ENCODE assay signal across 27 cellular contexts in genomic region chr10:86512137-86512536, GRCh38. TPM values are rescaled to one million over a fixed set of nuclear protein-coding genes. Genes with fewer than 3 reads are reported as not detected.
A peak's percentile ranks its signal among the peaks of the same experiment; 100 is the strongest.
DNase-seq lines count a peak whose midpoint lies in the region; ATAC-seq and TF ChIP-seq lines count a peak whose summit lies in the region.
"Had no signal": no experiment of that assay in that cellular context is flagged by ENCODE, and none has a peak within 500 bp of the region (broad histone marks: within the 10 kb centered on the region; RNA-seq: fewer than 3 reads in every experiment).

No MANE protein-coding gene starts in this region.

- no peak overlapping the region for H3K4me3 ChIP-seq in HEK293 (ENCODE audit: low read depth, low read length)
- no peak overlapping the region for H3K4me3 ChIP-seq in SU-DHL-6 (ENCODE audit: insufficient read depth, low read length, poor library complexity, severe bottlenecking)
- no peak overlapping the region for H3K4me3 ChIP-seq in naive thymus-derived CD4-positive, alpha-beta T cell (ENCODE audit: low read length)
- H3K4me3 ChIP-seq in esophagus muscularis mucosa = no peak overlapping the region
- H3K4me3 ChIP-seq: A549, hepatocyte, left ventricle myocardium inferior, neural progenitor cell, skin epidermis had no signal

- no peak overlapping the region for H3K4me3 Mint-ChIP-seq in activated T-cell treated with anti-CD3 and anti-CD28 coated beads, Interleukin-2, amount 50 U/mL, for 24 hours
- H3K4me3 Mint-ChIP-seq in naive thymus-derived CD4-positive, alpha-beta T cell = peak overlapping the region in 8 of 10 donors; percentile 14 to 72 (median 46)
- H3K4me3 Mint-ChIP-seq: activated B cell treated with CpG ODN at 0.5 μM for 24 hours, B cell, neural progenitor cell had no signal

- no peak for DNase-seq in activated T-cell treated with anti-CD3 and anti-CD28 coated beads, Interleukin-2, amount 50 U/mL, for 24 hours
- no peak for DNase-seq in activated T-cell treated with anti-CD3 and anti-CD28 coated beads, Interleukin-2, amount 50 U/mL, for 48 hours
- no peak for DNase-seq in naive thymus-derived CD4-positive, alpha-beta T cell
- DNase-seq in putamen (ENCODE audit: low spot score) (no peak), D341Med (ENCODE audit: low spot score) (no peak), esophagus muscularis mucosa (ENCODE audit: extremely low spot score) (no peak)
- DNase-seq: activated B cell treated with CpG ODN at 0.5 μM for 24 hours; activated CD4-positive, alpha-beta T cell treated with anti-CD3 and anti-CD28 coated beads, Interleukin-2, amount 50 U/mL, for 48 hours; activated naive CD4-positive, alpha-beta T cell treated with anti-CD3 and anti-CD28 coated beads, Interleukin-2, amount 50 U/mL, for 16 hours; cerebellar nuclear complex; DMS 273 treated with DMSO at 0.1 percent for 48 hours; erythroblast; foreskin keratinocyte; left ventricle myocardium inferior; MM.1S; NCI-H146; NCI-H748 treated with DMSO at 0.1 percent for 48 hours; stimulated activated CD4-positive, alpha-beta T cell treated with anti-CD3 and anti-CD28 coated beads, Interleukin-1b, Interleukin-23, amount 100 ng/mL, for 48 hours; substantia nigra had no signal

- intact Hi-C loops in naive thymus-derived CD4-positive, alpha-beta T cell (cut with micrococcal nuclease) = loop anchor here in 1 of 2 donors (5.0 kb wide), 1 partner anchor 35 kb away; no protein-coding TSS in a partner anchor
- intact Hi-C loops in esophagus muscularis mucosa (cut with DNase I) = no loop called here

- no peaks in the 10 kb centered on the region for H3K9me2 ChIP-seq in SU-DHL-6 (replicated peaks; ENCODE audit: insufficient read depth, low read length)

- no peaks in the 10 kb centered on the region for H3K27me3 ChIP-seq in SU-DHL-6 (ENCODE audit: low read length)
- no peaks in the 10 kb centered on the region for H3K27me3 ChIP-seq in naive thymus-derived CD4-positive, alpha-beta T cell (ENCODE audit: control insufficient read depth in 2 of 2, insufficient read depth in 2 of 2, low read length in 2 of 2)
- H3K27me3 ChIP-seq in esophagus muscularis mucosa = no peaks in the 10 kb centered on the region
- H3K27me3 ChIP-seq: foreskin keratinocyte, hepatocyte, neural progenitor cell had no signal

- ATAC-seq in naive thymus-derived CD4-positive, alpha-beta T cell = no peak
- ATAC-seq: A549, foreskin keratinocyte, Panc1 had no signal

- H3K9me3 Mint-ChIP-seq in activated T-cell treated with anti-CD3 and anti-CD28 coated beads, Interleukin-2, amount 50 U/mL, for 24 hours = no peaks in the 10 kb centered on the region
- no peaks in the 10 kb centered on the region for H3K9me3 Mint-ChIP-seq in naive thymus-derived CD4-positive, alpha-beta T cell
- H3K9me3 Mint-ChIP-seq: activated B cell treated with CpG ODN at 0.5 μM for 24 hours, neural progenitor cell had no signal

- no peak for TF ChIP-seq EP300 in esophagus muscularis mucosa (IDR thresholded peaks at IDR 0.05)

- no peaks in the 10 kb centered on the region for H3K27me3 Mint-ChIP-seq in activated T-cell treated with anti-CD3 and anti-CD28 coated beads, Interleukin-2, amount 50 U/mL, for 24 hours
- H3K27me3 Mint-ChIP-seq in naive thymus-derived CD4-positive, alpha-beta T cell = no peaks in the 10 kb centered on the region
- H3K27me3 Mint-ChIP-seq: activated B cell treated with CpG ODN at 0.5 μM for 24 hours, B cell had no signal

- H3K4me1 ChIP-seq in HEK293 (ENCODE audit: control insufficient read depth, insufficient read depth, low read length) = peaks cover 3% of the 10 kb centered on the region; the same call in 1 of the 2 replicates
- peaks cover 18 to 29% of the 10 kb centered on the region in 2 donors for H3K4me1 ChIP-seq in naive thymus-derived CD4-positive, alpha-beta T cell (ENCODE audit: control insufficient read depth in 2 of 2, insufficient read depth in 2 of 2, low read length in 2 of 2)
- H3K4me1 ChIP-seq in esophagus muscularis mucosa = peaks cover 24 to 68% (median 61%) of the 10 kb centered on the region in 4 donors
- H3K4me1 ChIP-seq: neural progenitor cell had no signal

- H4K20me1 ChIP-seq in SU-DHL-6 (ENCODE audit: low read depth, low read length) = peaks cover 31% of the 10 kb centered on the region; the same call in 1 of the 2 replicates

- TF ChIP-seq CTCF in HEK293 (tag by site-specific recombination; IDR thresholded peaks at IDR 0.05) (no peak), SU-DHL-6 (IDR thresholded peaks at IDR 0.05; ENCODE audit: insufficient read depth, low read length, poor library complexity, severe bottlenecking) (no peak), esophagus muscularis mucosa (IDR thresholded peaks at IDR 0.05) (no peak)

- POLR2A ChIA-PET in HEK293 (lab: Yijun Ruan, JAX) = no interaction called here
- POLR2A ChIA-PET in naive thymus-derived CD4-positive, alpha-beta T cell (lab: Charles Lee) = no interaction called here

- CTCF ChIA-PET in HEK293 (lab: Yijun Ruan, JAX) = interaction anchor here (0.6 to 0.9 kb wide), 2 partner anchors 32 to 77 kb away, joined by 3 read pairs; no protein-coding TSS in a partner anchor
- CTCF ChIA-PET in naive thymus-derived CD4-positive, alpha-beta T cell (lab: Charles Lee) = no interaction called here

- 70% methylated on average over 2 of the region's 2 CpGs for WGBS in esophagus muscularis mucosa

- peak overlapping the region; percentile 55 for H3K4me2 ChIP-seq in SU-DHL-6 (ENCODE audit: low read depth, low read length, poor library complexity, severe bottlenecking)
- H3K4me2 ChIP-seq: A549, hepatocyte, neural progenitor cell had no signal

- H3K36me3 Mint-ChIP-seq in activated T-cell treated with anti-CD3 and anti-CD28 coated beads, Interleukin-2, amount 50 U/mL, for 24 hours (ENCODE audit: low read depth) = peaks cover 67% of the 10 kb centered on the region
- H3K36me3 Mint-ChIP-seq in naive thymus-derived CD4-positive, alpha-beta T cell = peaks cover 0 to 39% (median 21%) of the 10 kb centered on the region in 5 donors

- peaks cover 100% of the 10 kb centered on the region for H3K79me2 ChIP-seq in SU-DHL-6 (ENCODE audit: insufficient read depth, low read length)

- H3K27ac ChIP-seq in HEK293 (ENCODE audit: extremely low read depth, low read depth, low read length) (no peak overlapping the region), SU-DHL-6 (ENCODE audit: low read depth, low read length) (peak overlapping the region; percentile 59), esophagus muscularis mucosa (replicated peaks in 1 of 4) (no peak overlapping the region)
- no peak overlapping the region for H3K27ac ChIP-seq in naive thymus-derived CD4-positive, alpha-beta T cell (ENCODE audit: low read depth, low read length)
- H3K27ac ChIP-seq: A549, foreskin keratinocyte, hepatocyte, left ventricle myocardium inferior, neural progenitor cell had no signal

- H3K4me1 Mint-ChIP-seq in activated T-cell treated with anti-CD3 and anti-CD28 coated beads, Interleukin-2, amount 50 U/mL, for 24 hours (ENCODE audit: low read depth) = peaks cover 52% of the 10 kb centered on the region
- peaks cover 41 to 65% (median 50%) of the 10 kb centered on the region in 7 donors for H3K4me1 Mint-ChIP-seq in naive thymus-derived CD4-positive, alpha-beta T cell
- H3K4me1 Mint-ChIP-seq: neural progenitor cell had no signal

- H3K36me3 ChIP-seq in HEK293 (ENCODE audit: control insufficient read depth in 2 of 2, insufficient read depth in 1 of 2, low read length in 2 of 2) (peaks cover 53 to 64% of the 10 kb centered on the region in 2 experiments), SU-DHL-6 (ENCODE audit: low read length) (peaks cover 40% of the 10 kb centered on the region; the same call in 1 of the 2 replicates), esophagus muscularis mucosa (peaks cover 0 to 48% (median 26%) of the 10 kb centered on the region in 4 donors)
- H3K36me3 ChIP-seq in naive thymus-derived CD4-positive, alpha-beta T cell (ENCODE audit: control insufficient read depth in 2 of 3, insufficient read depth in 3 of 3, low read length in 3 of 3) = peaks cover 0 to 19% (median 4%) of the 10 kb centered on the region in 3 experiments

- H3K9me3 ChIP-seq in HEK293 (ENCODE audit: control insufficient read depth, insufficient read depth, low read depth, low read length) (no peaks in the 10 kb centered on the region), SU-DHL-6 (ENCODE audit: insufficient read depth, low read length) (no peaks in the 10 kb centered on the region), esophagus muscularis mucosa (no peaks in the 10 kb centered on the region)
- no peaks in the 10 kb centered on the region for H3K9me3 ChIP-seq in naive thymus-derived CD4-positive, alpha-beta T cell (ENCODE audit: control insufficient read depth in 2 of 3, low read length in 3 of 3)
- H3K9me3 ChIP-seq: A549, left ventricle myocardium inferior had no signal

- peak overlapping the region; percentile 13; the same call in 1 of the 2 replicates for H3K9ac ChIP-seq in SU-DHL-6 (ENCODE audit: low read length)
- H3K9ac ChIP-seq: neural progenitor cell had no signal

- H2AFZ ChIP-seq in SU-DHL-6 (ENCODE audit: low read depth, low read length, severe bottlenecking) = no peak overlapping the region
- H2AFZ ChIP-seq: hepatocyte, neural progenitor cell had no signal

- no peak for TF ChIP-seq POLR2A in esophagus muscularis mucosa (IDR thresholded peaks at IDR 0.05; ENCODE audit: low read depth)

- peak overlapping the region; percentile 30 for H3K27ac Mint-ChIP-seq in activated T-cell treated with anti-CD3 and anti-CD28 coated beads, Interleukin-2, amount 50 U/mL, for 24 hours
- H3K27ac Mint-ChIP-seq in naive thymus-derived CD4-positive, alpha-beta T cell = peak overlapping the region in 8 of 9 donors; percentile 1 to 60 (median 20)
- H3K27ac Mint-ChIP-seq: activated B cell treated with CpG ODN at 0.5 μM for 24 hours, B cell, neural progenitor cell had no signal

- peaks cover 32% of the 10 kb centered on the region; the same call in 1 of the 2 replicates for H3F3A ChIP-seq in SU-DHL-6 (ENCODE audit: insufficient read depth)

TF ChIP-seq in HEK293, 187 proteins besides CTCF, POLR2A, EP300 and RAD21:
- TF ChIP-seq PRDM6 (tag by site-specific recombination; IDR thresholded peaks at IDR 0.05) (peak; percentile 34; the same call in 1 of the 2 replicates), SP7 (tag by site-specific recombination; IDR thresholded peaks at IDR 0.05) (no peak)
TF ChIP-seq in HEK293: peak in this region for 1.

RNA-seq across cellular contexts. Expression of gene WAPL, which starts 9.5 kb away (rescaled TPM):
- total RNA-seq in naive thymus-derived CD4-positive, alpha-beta T cell = 10 to 100 TPM; 40.3 to 59.2 (median 53.4) TPM
- polyA plus RNA-seq in naive thymus-derived CD4-positive, alpha-beta T cell = 10 to 100 TPM; 46.1 to 49.5 TPM
- total RNA-seq in esophagus muscularis mucosa = 10 to 100 TPM; 34.2 to 40.5 (median 39.3) TPM
